In genomic region chr10:16902606-16903005, GRCh38 we compare ENCODE assay signal across 18 cellular contexts.
DNase-seq lines count a peak whose midpoint lies in the region; ATAC-seq and TF ChIP-seq lines count a peak whose summit lies in the region.
"Had no signal": no experiment of that assay in that cellular context is flagged by ENCODE, and none has a peak within 500 bp of the region (broad histone marks: within the 10 kb centered on the region; RNA-seq: fewer than 3 reads in every experiment).

No MANE protein-coding gene starts in this region.

- H3K27me3 Mint-ChIP-seq in activated CD4-positive, alpha-beta T cell treated with anti-CD3 and anti-CD28 coated beads, Interleukin-2, amount 10 ng/mL, durations not matched to agents 24 days and 14 days: peaks cover 2% of the 10 kb centered on the region
- H3K27me3 Mint-ChIP-seq in GM23338 (ENCODE audit: insufficient read depth, low read depth, poor library complexity): no peaks in the 10 kb centered on the region
- peaks cover 20% of the 10 kb centered on the region for H3K27me3 Mint-ChIP-seq in T-helper 1 cell treated with Interleukin-12 subunit alpha and Interleukin-12 subunit beta and Interleukin-4 antibody, amounts not matched to agents 30 μg/mL and 1 μg/mL, for 36 hours (ENCODE audit: low read depth)
- H3K27me3 Mint-ChIP-seq: brain had no signal

- H3K27ac Mint-ChIP-seq in activated CD4-positive, alpha-beta T cell treated with anti-CD3 and anti-CD28 coated beads, Interleukin-2, amount 10 ng/mL, durations not matched to agents 24 days and 14 days: peak overlapping the region; percentile 1
- peak overlapping the region; percentile 63 for H3K27ac Mint-ChIP-seq in GM23338
- H3K27ac Mint-ChIP-seq in T-helper 1 cell treated with Interleukin-12 subunit alpha and Interleukin-12 subunit beta and Interleukin-4 antibody, amounts not matched to agents 30 μg/mL and 1 μg/mL, for 36 hours: peak overlapping the region; percentile 13

- H3K4me3 ChIP-seq in GM23338 (no peak overlapping the region), fibroblast of lung (replicated peaks in 1 of 4; ENCODE audit: control extremely low read depth in 1 of 4, insufficient read depth in 1 of 4, low read depth in 3 of 4, low read length in 4 of 4) (no peak overlapping the region)
- H3K4me3 ChIP-seq: skin epidermis, suprapubic skin had no signal

- H3F3A ChIP-seq in GM23338 (replicated peaks; ENCODE audit: low read depth): no peaks in the 10 kb centered on the region

- peaks cover 9% of the 10 kb centered on the region for H3K4me1 Mint-ChIP-seq in activated CD4-positive, alpha-beta T cell treated with anti-CD3 and anti-CD28 coated beads, Interleukin-2, amount 10 ng/mL, durations not matched to agents 24 days and 14 days
- peaks cover 27% of the 10 kb centered on the region for H3K4me1 Mint-ChIP-seq in GM23338
- peaks cover 8% of the 10 kb centered on the region for H3K4me1 Mint-ChIP-seq in T-helper 1 cell treated with Interleukin-12 subunit alpha and Interleukin-12 subunit beta and Interleukin-4 antibody, amounts not matched to agents 30 μg/mL and 1 μg/mL, for 36 hours (ENCODE audit: low read depth)

- no peak overlapping the region for H2AFZ ChIP-seq in GM23338
- peak overlapping the region; percentile 50 for H2AFZ ChIP-seq in fibroblast of lung (ENCODE audit: low read length)

- H3K27ac ChIP-seq in GM23338 (ENCODE audit: low read depth) (no peak overlapping the region), fibroblast of lung (ENCODE audit: insufficient read depth, low read length) (no peak overlapping the region)
- H3K27ac ChIP-seq: skin epidermis, suprapubic skin had no signal

- H3K4me2 ChIP-seq in GM23338: no peak overlapping the region
- no peak overlapping the region for H3K4me2 ChIP-seq in fibroblast of lung (ENCODE audit: extremely low read depth, insufficient read depth, low read length)

- H3K27me3 ChIP-seq in GM23338 (ENCODE audit: insufficient read depth) (no peaks in the 10 kb centered on the region), fibroblast of lung (ENCODE audit: control insufficient read depth, insufficient read depth, low read length) (no peaks in the 10 kb centered on the region)
- H3K27me3 ChIP-seq: suprapubic skin had no signal

- peak overlapping the region; percentile 13 for H3K4me3 Mint-ChIP-seq in activated CD4-positive, alpha-beta T cell treated with anti-CD3 and anti-CD28 coated beads, Interleukin-2, amount 10 ng/mL, durations not matched to agents 24 days and 14 days
- H3K4me3 Mint-ChIP-seq in GM23338: no peak overlapping the region
- no peak overlapping the region for H3K4me3 Mint-ChIP-seq in T-helper 1 cell treated with Interleukin-12 subunit alpha and Interleukin-12 subunit beta and Interleukin-4 antibody, amounts not matched to agents 30 μg/mL and 1 μg/mL, for 36 hours
- H3K4me3 Mint-ChIP-seq: brain; CD4-positive, CD25-positive, alpha-beta regulatory T cell had no signal

- no peak overlapping the region for H3K9ac ChIP-seq in fibroblast of lung (ENCODE audit: insufficient read depth, low read length)

- no peaks in the 10 kb centered on the region for H3K36me3 Mint-ChIP-seq in activated CD4-positive, alpha-beta T cell treated with anti-CD3 and anti-CD28 coated beads, Interleukin-2, amount 10 ng/mL, durations not matched to agents 24 days and 14 days (ENCODE audit: low read depth)
- H3K36me3 Mint-ChIP-seq in GM23338 (ENCODE audit: low read depth): no peaks in the 10 kb centered on the region
- no peaks in the 10 kb centered on the region for H3K36me3 Mint-ChIP-seq in T-helper 1 cell treated with Interleukin-12 subunit alpha and Interleukin-12 subunit beta and Interleukin-4 antibody, amounts not matched to agents 30 μg/mL and 1 μg/mL, for 36 hours (ENCODE audit: low read depth)

- intact Hi-C loops in activated CD4-positive, alpha-beta T cell treated with anti-CD3 and anti-CD28 coated beads, Interleukin-2, amount 10 ng/mL, durations not matched to agents 24 days and 14 days (cut with micrococcal nuclease): loop anchor here (1.0 kb wide), 1 partner anchor 127 kb away; no protein-coding TSS in a partner anchor

- H4K20me1 ChIP-seq in GM23338 (replicated peaks; ENCODE audit: insufficient read depth) (no peaks in the 10 kb centered on the region), fibroblast of lung (ENCODE audit: control insufficient read depth, extremely low read depth, insufficient read depth, low read length) (no peaks in the 10 kb centered on the region)

- TF ChIP-seq CTCF in GM23338 (conservative IDR thresholded peaks at IDR 0.05; ENCODE audit: low read depth in 2 of 2) (no peak), fibroblast of lung (conservative IDR thresholded peaks at IDR 0.05 in 1 of 2, IDR thresholded peaks at IDR 0.05 in 1 of 2; ENCODE audit: low read depth in 1 of 2, low read length in 2 of 2) (no peak)

- H3K36me3 ChIP-seq in GM23338 (ENCODE audit: insufficient read depth) (no peaks in the 10 kb centered on the region), fibroblast of lung (ENCODE audit: control insufficient read depth, insufficient read depth, low read length) (no peaks in the 10 kb centered on the region)
- H3K36me3 ChIP-seq: suprapubic skin had no signal

- no peaks in the 10 kb centered on the region for H3K9me3 Mint-ChIP-seq in activated CD4-positive, alpha-beta T cell treated with anti-CD3 and anti-CD28 coated beads, Interleukin-2, amount 10 ng/mL, durations not matched to agents 24 days and 14 days
- H3K9me3 Mint-ChIP-seq in GM23338: no peaks in the 10 kb centered on the region
- H3K9me3 Mint-ChIP-seq in T-helper 1 cell treated with Interleukin-12 subunit alpha and Interleukin-12 subunit beta and Interleukin-4 antibody, amounts not matched to agents 30 μg/mL and 1 μg/mL, for 36 hours: no peaks in the 10 kb centered on the region
- H3K9me3 Mint-ChIP-seq: CD4-positive, CD25-positive, alpha-beta regulatory T cell had no signal

- no peak for ATAC-seq in GM23338

- 0 out of 2 replicates have a peak, but pooled peaks cover 6% of the 10 kb centered on the region for H3K9me2 ChIP-seq in GM23338 (ENCODE audit: insufficient read depth)

- H3K9me3 ChIP-seq in fibroblast of lung (ENCODE audit: control insufficient read depth, insufficient read depth, low read depth, low read length): no peaks in the 10 kb centered on the region
- H3K9me3 ChIP-seq: suprapubic skin had no signal

- peaks cover 22% of the 10 kb centered on the region for H3K4me1 ChIP-seq in GM23338 (ENCODE audit: insufficient read depth)
- H3K4me1 ChIP-seq in fibroblast of lung (ENCODE audit: control insufficient read depth, extremely low read depth, insufficient read depth, low read length): no peaks in the 10 kb centered on the region

- peak; percentile 82 for DNase-seq in activated CD4-positive, alpha-beta T cell treated with anti-CD3 and anti-CD28 coated beads, Interleukin-2, amount 10 ng/mL, durations not matched to agents 24 days and 14 days
- DNase-seq in activated CD4-positive, alpha-beta T cell treated with anti-CD3 and anti-CD28 coated beads, Interleukin-2, amount 50 U/mL, for 1 hour: no peak
- DNase-seq in GM23338 (ENCODE audit: low spot score): no peak
- no peak for DNase-seq in fibroblast of lung (ENCODE audit: low read depth in 2 of 2)
- no peak for DNase-seq in NCI-H1436 treated with DMSO at 0.1 percent for 48 hours (lab: John Stamatoyannopoulos, UW)
- DNase-seq in NCI-H2227 (lab: John Stamatoyannopoulos, UW; ENCODE audit: unreplicated experiment): no peak
- no peak for DNase-seq in SKM-1 (lab: John Stamatoyannopoulos, UW; ENCODE audit: unreplicated experiment)
- DNase-seq: activated gamma-delta T cell, dermis blood vessel endothelial cell, DMS79 treated with DMSO at 0.1 percent for 48 hours, erythroblast, NCI-H1694 treated with DMSO at 0.1 percent for 48 hours, NCI-H524 had no signal

- H3K79me2 ChIP-seq in GM23338 (replicated peaks; ENCODE audit: insufficient read depth): no peaks in the 10 kb centered on the region
- no peaks in the 10 kb centered on the region for H3K79me2 ChIP-seq in fibroblast of lung (ENCODE audit: control insufficient read depth, insufficient read depth, low read length)

TF ChIP-seq in GM23338, 12 proteins besides CTCF, POLR2A, EP300 and RAD21 (continues in another document):
- TF ChIP-seq POLR2AphosphoS5 (IDR thresholded peaks at IDR 0.05; ENCODE audit: low read depth): no peak
- no peak for TF ChIP-seq ZNF331 (CRISPR knock-in tag; IDR thresholded peaks at IDR 0.05; ENCODE audit: low read depth)

Comparison
In these comparisons a context has a peak if more than half of its experiments do, and no peak if none do; other contexts are left out.
1. H3K27ac Mint-ChIP-seq: peak in every context shown above with its lines; median percentile 63 in GM23338; 13 in T-helper 1 cell treated with Interleukin-12 subunit alpha and Interleukin-12 subunit beta and Interleukin-4 antibody, amounts not matched to agents 30 μg/mL and 1 μg/mL, for 36 hours; 1 in activated CD4-positive, alpha-beta T cell treated with anti-CD3 and anti-CD28 coated beads, Interleukin-2, amount 10 ng/mL, durations not matched to agents 24 days and 14 days.